In genomic region chr1:95453053-95453452, GRCh38 we compare ENCODE assay signal across 28 cellular contexts.
"Had no signal": no experiment of that assay in that cellular context is flagged by ENCODE, and none has a peak within 500 bp of the region (broad histone marks: within the 10 kb centered on the region; RNA-seq: fewer than 3 reads in every experiment).

No MANE protein-coding gene starts in this region.

- ATAC-seq: effector memory CD8-positive, alpha-beta T cell; esophagus mucosa; foreskin keratinocyte; gastrocnemius medialis; gastroesophageal sphincter; heart left ventricle; heart right ventricle had no signal

- FAIRE-seq: colon, endometrium, endothelial cell of umbilical vein, frontal cortex had no signal

- H3K36me3 ChIP-seq: colonic mucosa, esophagus muscularis mucosa, esophagus squamous epithelium, gastrocnemius medialis, gastroesophageal sphincter, heart left ventricle, heart right ventricle had no signal

- DNase-seq: colonic mucosa; cortex of kidney; dermis blood vessel endothelial cell; dorsolateral prefrontal cortex; effector CD4-positive, alpha-beta T cell; effector CD8-positive, alpha-beta T cell; effector memory CD4-positive, alpha-beta T cell; effector memory CD8-positive, alpha-beta T cell; endodermal cell; erythroblast; esophagus squamous epithelium; foreskin fibroblast; foreskin keratinocyte; foreskin melanocyte; gastrocnemius medialis; glutamatergic neuron; head of caudate nucleus; heart left ventricle; heart right ventricle had no signal

- H3K27ac ChIP-seq: colonic mucosa, coronary artery, dorsolateral prefrontal cortex, epithelial cell of prostate, esophagus muscularis mucosa, esophagus squamous epithelium, foreskin keratinocyte, gastrocnemius medialis, gastroesophageal sphincter, heart left ventricle, heart right ventricle had no signal

- H3K4me1 ChIP-seq: colonic mucosa, esophagus muscularis mucosa, esophagus squamous epithelium, foreskin keratinocyte, gastrocnemius medialis, gastroesophageal sphincter, heart left ventricle, heart right ventricle had no signal

- H3K27me3 ChIP-seq: colonic mucosa, esophagus muscularis mucosa, esophagus squamous epithelium, foreskin keratinocyte, gastrocnemius medialis, gastroesophageal sphincter, heart left ventricle, heart right ventricle had no signal

- H3K4me3 ChIP-seq: colonic mucosa, coronary artery, dorsolateral prefrontal cortex, esophagus muscularis mucosa, esophagus squamous epithelium, gastrocnemius medialis, gastroesophageal sphincter, heart left ventricle, heart right ventricle had no signal

- H3K9me3 ChIP-seq: colonic mucosa, gastrocnemius medialis, gastroesophageal sphincter had no signal
